30 cellular contexts compared by ENCODE assay signal in the genomic region with DNA sequence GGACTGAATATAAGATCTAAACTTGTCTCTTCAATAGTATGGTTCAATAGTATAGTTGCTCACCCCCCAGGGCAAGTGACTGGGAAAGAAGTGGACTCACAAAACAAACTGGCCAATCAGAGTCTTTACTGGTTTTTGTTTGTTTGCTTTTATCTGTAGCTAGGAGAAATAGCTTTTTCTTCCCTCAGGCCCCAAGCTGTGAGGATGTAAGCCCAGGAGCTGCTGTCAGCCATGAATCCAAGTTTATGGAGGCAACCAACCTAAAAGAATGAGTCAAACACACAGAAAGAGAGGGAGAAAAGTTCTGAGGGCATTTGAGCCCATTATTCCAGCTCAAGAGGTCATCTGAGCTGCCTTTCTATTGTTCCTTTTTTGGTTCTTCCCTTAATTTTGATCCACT.
"Had no signal": no experiment of that assay in that cellular context is flagged by ENCODE, and none has a peak within 500 bp of the region (broad histone marks: within the 10 kb centered on the region; RNA-seq: fewer than 3 reads in every experiment).

No MANE protein-coding gene starts in this region.

- H3K27ac ChIP-seq: body of pancreas, coronary artery, dorsolateral prefrontal cortex, esophagus muscularis mucosa, gastroesophageal sphincter, heart right ventricle, VCaP had no signal

- H3K4me1 ChIP-seq: body of pancreas, esophagus muscularis mucosa, gastroesophageal sphincter, heart right ventricle had no signal

- H3K36me3 Mint-ChIP-seq: activated naive CD8-positive, alpha-beta T cell; WTC11 had no signal

- DNase-seq: activated CD4-positive, alpha-beta memory T cell treated with anti-CD3 and anti-CD28 coated beads, Interleukin-2, amount 10 ng/mL, durations not matched to agents 7 days and 5 days; activated CD4-positive, alpha-beta T cell treated with anti-CD3 and anti-CD28 coated beads for 1 hour; activated CD4-positive, alpha-beta T cell treated with anti-CD3 and anti-CD28 coated beads for 4 hours; activated CD4-positive, alpha-beta T cell treated with anti-CD3 and anti-CD28 coated beads, Interleukin-2, amount 10 ng/mL, durations not matched to agents 7 days and 5 days; activated CD4-positive, alpha-beta T cell treated with anti-CD3 and anti-CD28 coated beads, Interleukin-2, amount 50 U/mL, for 4 hours; activated effector memory CD4-positive, alpha-beta T cell treated with Interleukin-2 at 50 U/mL for 16 hours; activated gamma-delta T cell treated with Interleukin-2 at 50 U/mL for 16 hours; activated naive CD4-positive, alpha-beta T cell treated with anti-CD3 and anti-CD28 coated beads, Interleukin-2, amount 50 U/mL, for 16 hours; activated naive CD4-positive, alpha-beta T cell treated with Interleukin-2 at 50 U/mL for 16 hours; activated T-cell treated with anti-CD3 and anti-CD28 coated beads, Interleukin-2, amount 50 U/mL, for 4 hours; amniotic stem cell; anterior cingulate cortex; body of pancreas; central memory CD4-positive, alpha-beta T cell; cerebellar nuclear complex; dorsolateral prefrontal cortex; effector memory CD4-positive, alpha-beta T cell; endodermal cell; erythroblast; foreskin melanocyte; heart right ventricle; T-helper 2 cell had no signal

- H3K36me3 ChIP-seq: esophagus muscularis mucosa, gastroesophageal sphincter, heart right ventricle had no signal

- H3K4me3 ChIP-seq: body of pancreas, coronary artery, dorsolateral prefrontal cortex, esophagus muscularis mucosa, gastroesophageal sphincter, heart right ventricle had no signal

- ATAC-seq: activated T-cell treated with anti-CD3 and anti-CD28 coated beads, Interleukin-2, amount 50 U/mL, for 4 hours; activated T-helper 17 cell treated with anti-CD3 and anti-CD28 coated beads, Interleukin-2, amount 50 U/mL, for 72 hours; body of pancreas; gastroesophageal sphincter; heart right ventricle; WTC11 had no signal

- H3K4me1 Mint-ChIP-seq: activated CD4-positive, alpha-beta memory T cell treated with anti-CD3 and anti-CD28 coated beads, Interleukin-2, amount 10 ng/mL, durations not matched to agents 7 days and 5 days; activated CD4-positive, alpha-beta T cell treated with anti-CD3 and anti-CD28 coated beads, Interleukin-2, amount 10 ng/mL, durations not matched to agents 7 days and 5 days; activated T-helper 17 cell treated with anti-CD3 and anti-CD28 coated beads, Interleukin-2, amount 50 U/mL, for 72 hours had no signal

- H3K4me3 Mint-ChIP-seq: activated CD4-positive, alpha-beta memory T cell treated with anti-CD3 and anti-CD28 coated beads, Interleukin-2, amount 10 ng/mL, durations not matched to agents 7 days and 5 days; activated CD4-positive, alpha-beta T cell treated with anti-CD3 and anti-CD28 coated beads, Interleukin-2, amount 10 ng/mL, durations not matched to agents 7 days and 5 days; activated naive CD8-positive, alpha-beta T cell; activated T-cell treated with anti-CD3 and anti-CD28 coated beads, Interleukin-2, amount 50 U/mL, for 4 hours; activated T-helper 17 cell treated with anti-CD3 and anti-CD28 coated beads, Interleukin-2, amount 50 U/mL, for 72 hours; dendritic cell treated with granulocyte-macrophage colony-stimulating factor and Interleukin-4, amounts not matched to agents 40 ng/mL and 50 ng/mL, for 4 days; endodermal cell; WTC11 had no signal

- H3K27me3 Mint-ChIP-seq: activated CD4-positive, alpha-beta T cell treated with anti-CD3 and anti-CD28 coated beads, Interleukin-2, amount 10 ng/mL, durations not matched to agents 7 days and 5 days had no signal

- H3K27me3 ChIP-seq: body of pancreas, esophagus muscularis mucosa had no signal

- H3K9me3 Mint-ChIP-seq: activated CD4-positive, alpha-beta memory T cell treated with anti-CD3 and anti-CD28 coated beads, Interleukin-2, amount 10 ng/mL, durations not matched to agents 7 days and 5 days; activated CD4-positive, alpha-beta T cell treated with anti-CD3 and anti-CD28 coated beads, Interleukin-2, amount 10 ng/mL, durations not matched to agents 7 days and 5 days; activated T-cell treated with anti-CD3 and anti-CD28 coated beads, Interleukin-2, amount 50 U/mL, for 4 hours; activated T-helper 17 cell treated with anti-CD3 and anti-CD28 coated beads, Interleukin-2, amount 50 U/mL, for 72 hours; endodermal cell had no signal

- H3K27ac Mint-ChIP-seq: activated CD4-positive, alpha-beta memory T cell treated with anti-CD3 and anti-CD28 coated beads, Interleukin-2, amount 10 ng/mL, durations not matched to agents 7 days and 5 days; activated CD4-positive, alpha-beta T cell treated with anti-CD3 and anti-CD28 coated beads, Interleukin-2, amount 10 ng/mL, durations not matched to agents 7 days and 5 days; activated naive CD8-positive, alpha-beta T cell; activated T-helper 17 cell treated with anti-CD3 and anti-CD28 coated beads, Interleukin-2, amount 50 U/mL, for 72 hours; dendritic cell treated with granulocyte-macrophage colony-stimulating factor and Interleukin-4, amounts not matched to agents 40 ng/mL and 50 ng/mL, for 4 days; endodermal cell; WTC11 had no signal
